In genomic region chr14:44989497-44990440, GRCh38 we compare ENCODE assay signal across 1 cellular context.
A peak's percentile ranks its signal among the peaks of the same experiment; 100 is the strongest.
TF ChIP-seq lines count a peak whose summit lies in the region.

No MANE protein-coding gene starts in this region.

TF ChIP-seq in GM12878, 131 proteins besides CTCF, POLR2A, EP300 and RAD21:
- TF ChIP-seq MYB (IDR thresholded peaks at IDR 0.05; ENCODE audit: borderline replicate concordance, low read depth, low read length) (no peak), CBX5 (IDR thresholded peaks at IDR 0.05; ENCODE audit: low read depth) (0 out of 2 replicates have a peak, but pooled peaks have one; percentile 25)
